In the genomic region with DNA sequence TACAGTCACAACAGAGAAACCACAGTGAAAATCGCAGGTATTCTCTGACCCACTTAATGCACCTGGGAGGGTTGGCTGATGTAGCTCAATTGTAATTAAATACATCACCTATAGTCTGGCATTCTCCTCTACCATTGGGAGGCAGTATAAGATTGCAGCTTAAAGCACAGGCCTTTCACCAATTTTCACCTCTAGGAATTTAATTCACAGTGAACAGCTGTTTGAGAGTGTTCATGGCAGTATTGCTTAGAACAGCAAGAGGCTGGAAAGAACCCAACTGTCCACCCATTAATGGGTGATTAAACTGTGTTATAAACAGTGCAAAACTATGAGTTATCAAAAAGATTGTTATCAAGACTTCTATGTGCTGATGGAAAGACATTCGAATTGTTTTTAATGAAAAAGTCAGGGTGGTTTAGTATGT, we compare ENCODE assay signal across 8 cellular contexts. TPM values are rescaled to one million over a fixed set of nuclear protein-coding genes. Genes with fewer than 3 reads are reported as not detected.
DNase-seq lines count a peak whose midpoint lies in the region; ATAC-seq and TF ChIP-seq lines count a peak whose summit lies in the region.

No MANE protein-coding gene starts in this region.

- peak; percentile 61 for DNase-seq in AG10803 (ENCODE audit: low read depth)
- DNase-seq in NCI-H2029 (lab: John Stamatoyannopoulos, UW) = peak; percentile 13
- peak; percentile 79 for DNase-seq in fibroblast of the aortic adventitia (ENCODE audit: low read depth)
- DNase-seq in osteocyte (ENCODE audit: extremely low spot score, unreplicated experiment) = no peak
- DNase-seq in suprapubic skin (ENCODE audit: low spot score in 2 of 2) = no peak

- peaks cover 25% of the 10 kb centered on the region for H3K4me1 Mint-ChIP-seq in osteocyte (ENCODE audit: unreplicated experiment)

- H3K4me1 ChIP-seq in suprapubic skin = peaks cover 39% of the 10 kb centered on the region

- no peak overlapping the region for H3K4me3 ChIP-seq in AG10803 (ENCODE audit: low read length)
- H3K4me3 ChIP-seq in fibroblast of the aortic adventitia (ENCODE audit: low read depth, low read length) = no peak overlapping the region
- H3K4me3 ChIP-seq in suprapubic skin = no peak overlapping the region

- ATAC-seq in HG02610 (IDR thresholded peaks at IDR 0.05; ENCODE audit: unreplicated experiment) = no peak

- H3K27me3 Mint-ChIP-seq in osteocyte (ENCODE audit: unreplicated experiment) = no peaks in the 10 kb centered on the region

- peak; percentile 74 for TF ChIP-seq CTCF in AG10803 (conservative IDR thresholded peaks at IDR 0.05; ENCODE audit: low read length)
- peak; percentile 48; the same call in 2 of the 3 replicates for TF ChIP-seq CTCF in GM12872 (IDR thresholded peaks at IDR 0.05; ENCODE audit: insufficient read depth, low read depth, low read length)
- peak; percentile 97 for TF ChIP-seq CTCF in VCaP (conservative IDR thresholded peaks at IDR 0.05)
- peak; percentile 78 for TF ChIP-seq CTCF in fibroblast of the aortic adventitia (IDR thresholded peaks at IDR 0.05; ENCODE audit: insufficient read depth, low read length)
- peak; percentile 79 for TF ChIP-seq CTCF in osteocyte (IDR thresholded peaks at IDR 0.05)
- TF ChIP-seq CTCF in suprapubic skin (IDR thresholded peaks at IDR 0.05) = peak in 1 of 2 donors; percentile 50

- H3K27ac Mint-ChIP-seq in osteocyte (ENCODE audit: unreplicated experiment) = no peak overlapping the region

- peaks cover 33% of the 10 kb centered on the region for H3K36me3 ChIP-seq in suprapubic skin

- WGBS in suprapubic skin = 35% methylated on average over 2 of the region's 2 CpGs

- no peak for TF ChIP-seq EP300 in suprapubic skin (IDR thresholded peaks at IDR 0.05)

- H3K27ac ChIP-seq in VCaP = 0 out of 2 replicates have a peak overlapping the region, but pooled peaks have one; percentile 86
- no peak overlapping the region for H3K27ac ChIP-seq in suprapubic skin

- H3K27me3 ChIP-seq in suprapubic skin = no peaks in the 10 kb centered on the region

- no peaks in the 10 kb centered on the region for H3K9me3 ChIP-seq in suprapubic skin

- peak overlapping the region; percentile 44 for H3K4me3 Mint-ChIP-seq in osteocyte (ENCODE audit: unreplicated experiment)

- no peak for TF ChIP-seq POLR2A in suprapubic skin (IDR thresholded peaks at IDR 0.05)

- no peaks in the 10 kb centered on the region for H3K9me3 Mint-ChIP-seq in osteocyte (ENCODE audit: unreplicated experiment)

- peaks cover 15% of the 10 kb centered on the region for H3K36me3 Mint-ChIP-seq in osteocyte (ENCODE audit: unreplicated experiment)

RNA-seq across cellular contexts. Expression of gene EDEM2, which starts 2.0 kb away (rescaled TPM):
- total RNA-seq in fibroblast of the aortic adventitia (ENCODE audit: low replicate concordance) = 16.7 and 34.1 TPM in 2 replicates
- total RNA-seq in osteocyte = 16.8 and 17.5 TPM in 2 replicates
- total RNA-seq in suprapubic skin = 10 to 100 TPM; 11.8 to 18.0 (median 13.2) TPM

RNA-seq across cellular contexts. Expression of gene PROCR, which starts 26.7 kb away (rescaled TPM):
- 62.2 and 106 TPM in 2 replicates for total RNA-seq in fibroblast of the aortic adventitia (ENCODE audit: low replicate concordance)
- total RNA-seq in osteocyte = 3.2 and 3.3 TPM in 2 replicates
- total RNA-seq in suprapubic skin = 10 to 100 TPM; 16.4 to 26.6 (median 23.4) TPM

RNA-seq across cellular contexts. Expression of gene TRPC4AP, which starts 52.5 kb away (rescaled TPM):
- total RNA-seq in fibroblast of the aortic adventitia (ENCODE audit: low replicate concordance) (53.0 and 91.7 TPM in 2 replicates), osteocyte (83.0 TPM in 2 replicates), suprapubic skin (10 to 100 TPM; 48.4 to 87.3 (median 57.8) TPM)

Comparison
In these comparisons a context has a peak if more than half of its experiments do, and no peak if none do; other contexts are left out.
1. DNase-seq: peak in AG10803 (single experiment), NCI-H2029 (single experiment) and fibroblast of the aortic adventitia (single experiment); none in osteocyte (single experiment) and suprapubic skin (0 of 2).